Comparison of ENCODE assay signal across 15 cellular contexts in the genomic region with DNA sequence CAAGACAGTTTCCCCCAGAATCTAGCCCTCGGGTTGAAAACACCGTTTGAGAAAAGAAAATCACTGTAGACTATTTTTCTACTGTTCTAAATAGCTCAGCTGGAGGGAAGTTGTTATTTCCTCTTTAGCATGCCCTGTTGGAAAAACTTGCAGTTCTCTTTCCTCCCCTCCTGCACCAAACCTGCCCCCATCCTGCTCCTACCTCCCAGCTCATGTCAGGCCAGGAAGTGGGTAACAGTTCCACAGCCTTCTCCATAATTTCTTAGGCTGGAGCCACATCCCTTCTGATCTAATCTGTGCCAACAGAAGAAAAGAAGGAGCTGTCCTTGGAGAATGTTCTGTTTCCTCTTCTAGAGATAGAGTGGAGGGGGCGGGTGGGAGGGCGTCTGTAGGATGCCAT.
DNase-seq lines count a peak whose midpoint lies in the region; FAIRE-seq and TF ChIP-seq lines count a peak whose summit lies in the region.
"Had no signal": no experiment of that assay in that cellular context is flagged by ENCODE, and none has a peak within 500 bp of the region (broad histone marks: within the 10 kb centered on the region; RNA-seq: fewer than 3 reads in every experiment).

No MANE protein-coding gene starts in this region.

- dilution Hi-C loops in endothelial cell of umbilical vein (cut with MboI; ENCODE audit: extremely low pct_ligation_motif_present, low sequenced_read_pairs), result no loop called here

- H3K27me3 ChIP-seq in DOHH2 (ENCODE audit: control insufficient read depth, low read length) (no peaks in the 10 kb centered on the region), endothelial cell of umbilical vein (ENCODE audit: control insufficient read depth in 2 of 2, insufficient read depth in 2 of 2, low read length in 2 of 2) (no peaks in the 10 kb centered on the region), prostate gland (replicated peaks; ENCODE audit: insufficient read depth) (no peaks in the 10 kb centered on the region)
- H3K27me3 ChIP-seq in effector memory CD4-positive, alpha-beta T cell (replicated peaks; ENCODE audit: control insufficient read depth, insufficient read depth, low read length, poor library complexity, severe bottlenecking), result no peaks in the 10 kb centered on the region

- H3K4me3 ChIP-seq in DOHH2 (ENCODE audit: low read length) (no peak overlapping the region), endothelial cell of umbilical vein (replicated peaks in 1 of 3; ENCODE audit: insufficient read depth in 1 of 3, low read depth in 1 of 3, low read length in 3 of 3) (peak overlapping the region in 1 of 3 experiments; percentile 34), prostate gland (no peak overlapping the region)
- H3K4me3 ChIP-seq in effector memory CD4-positive, alpha-beta T cell (ENCODE audit: insufficient read depth, low read depth, low read length, poor library complexity, severe bottlenecking), result no peak overlapping the region
- H3K4me3 ChIP-seq: HAP-1 had no signal

- H3K36me3 ChIP-seq in DOHH2 (ENCODE audit: control insufficient read depth, low read length) (no peaks in the 10 kb centered on the region), endothelial cell of umbilical vein (ENCODE audit: control insufficient read depth in 2 of 2, extremely low read depth in 1 of 2, insufficient read depth in 2 of 2, low read length in 2 of 2) (no peaks in the 10 kb centered on the region), prostate gland (no peaks in the 10 kb centered on the region)
- no peaks in the 10 kb centered on the region for H3K36me3 ChIP-seq in effector memory CD4-positive, alpha-beta T cell (ENCODE audit: control insufficient read depth, insufficient read depth, low read length)
- H3K36me3 ChIP-seq: HAP-1 had no signal

- H3K9me2 ChIP-seq in DOHH2 (replicated peaks; ENCODE audit: control insufficient read depth, low read length), result no peaks in the 10 kb centered on the region

- 62% methylated on average over 4 of the region's 4 CpGs for WGBS in prostate gland

- no peak overlapping the region for H3K27ac ChIP-seq in DOHH2 (ENCODE audit: low read depth, low read length)
- H3K27ac ChIP-seq in endothelial cell of umbilical vein (ENCODE audit: insufficient read depth, low read depth, low read length), result peak overlapping the region; percentile 46
- no peak overlapping the region for H3K27ac ChIP-seq in prostate gland
- H3K27ac ChIP-seq in effector memory CD4-positive, alpha-beta T cell (ENCODE audit: insufficient read depth, low read length, poor library complexity, severe bottlenecking), result no peak overlapping the region
- H3K27ac ChIP-seq: C4-2B had no signal

- H3K4me1 ChIP-seq in DOHH2 (ENCODE audit: control insufficient read depth, low read length) (peaks cover 38% of the 10 kb centered on the region), endothelial cell of umbilical vein (ENCODE audit: control insufficient read depth, extremely low read depth, insufficient read depth, low read length) (peaks cover 16% of the 10 kb centered on the region), prostate gland (replicated peaks) (no peaks in the 10 kb centered on the region)
- H3K4me1 ChIP-seq in effector memory CD4-positive, alpha-beta T cell (ENCODE audit: control insufficient read depth, insufficient read depth, low read length, poor library complexity, severe bottlenecking), result no peaks in the 10 kb centered on the region
- H3K4me1 ChIP-seq: Caco-2, HAP-1 had no signal

- no peak for TF ChIP-seq POLR2A in endothelial cell of umbilical vein (IDR thresholded peaks at IDR 0.05; ENCODE audit: low read depth, low read length)
- no peak for TF ChIP-seq POLR2A in prostate gland (IDR thresholded peaks at IDR 0.05)

- CTCF ChIA-PET in endothelial cell of umbilical vein (lab: Charles Lee), result interaction anchor here (1.1 to 2.3 kb wide), 5 partner anchors 9 to 259 kb away, joined by 3 to 19 read pairs (median 6); no protein-coding TSS in a partner anchor

- DNase-seq in UCSD-AML1 (lab: John Stamatoyannopoulos, UW; ENCODE audit: unreplicated experiment), result peak; percentile 69
- DNase-seq in endothelial cell of umbilical vein (ENCODE audit: low read depth, low spot score), result peak; percentile 89
- peak; percentile 48 for DNase-seq in pulmonary artery endothelial cell (ENCODE audit: low read depth, low spot score)
- no peak for DNase-seq in prostate gland (ENCODE audit: low spot score)
- DNase-seq in GM13976 (ENCODE audit: low spot score), result no peak
- DNase-seq in effector memory CD4-positive, alpha-beta T cell, result no peak
- DNase-seq: Caco-2; CD4-positive, alpha-beta T cell; GDM1; KG1 had no signal

- POLR2A ChIA-PET in endothelial cell of umbilical vein (lab: Charles Lee), result no interaction called here

- H3K9me3 ChIP-seq in DOHH2 (ENCODE audit: control insufficient read depth, insufficient read depth, low read length), result no peaks in the 10 kb centered on the region
- H3K9me3 ChIP-seq in endothelial cell of umbilical vein (replicated peaks; ENCODE audit: control insufficient read depth, insufficient read depth, low read length), result no peaks in the 10 kb centered on the region
- H3K9me3 ChIP-seq in prostate gland, result no peaks in the 10 kb centered on the region
- H3K9me3 ChIP-seq in effector memory CD4-positive, alpha-beta T cell (ENCODE audit: control insufficient read depth, low read length), result no peaks in the 10 kb centered on the region
- H3K9me3 ChIP-seq: Caco-2, HAP-1 had no signal

- peak overlapping the region; percentile 19 for H3K9ac ChIP-seq in endothelial cell of umbilical vein (replicated peaks; ENCODE audit: extremely low read depth, insufficient read depth, low read length)

- BruUV-seq in endothelial cell of umbilical vein (replicated peaks; lab: Mats Ljungman, UMichigan), result no TSS peak

- no peaks in the 10 kb centered on the region for H3F3A ChIP-seq in DOHH2 (ENCODE audit: control insufficient read depth, insufficient read depth)

- peak; percentile 79 for FAIRE-seq in endothelial cell of umbilical vein (lab: Jason Lieb, UNC)
- FAIRE-seq: D721Med, GM19239 had no signal

- intact Hi-C loops in endothelial cell of umbilical vein (cut with micrococcal nuclease) (loop anchor here (1.0 kb wide), 1 partner anchor 11 kb away; no protein-coding TSS in a partner anchor), prostate gland (cut with DNase I) (no loop called here)

- H3K4me2 ChIP-seq in DOHH2 (ENCODE audit: low read length), result peak overlapping the region; percentile 6; the same call in 1 of the 2 replicates
- H3K4me2 ChIP-seq in endothelial cell of umbilical vein (ENCODE audit: insufficient read depth, low read length), result peak overlapping the region; percentile 68

- H4K20me1 ChIP-seq in DOHH2 (ENCODE audit: control insufficient read depth, insufficient read depth, low read depth, low read length), result no peaks in the 10 kb centered on the region
- no peaks in the 10 kb centered on the region for H4K20me1 ChIP-seq in endothelial cell of umbilical vein (replicated peaks; ENCODE audit: control insufficient read depth, extremely low read depth, insufficient read depth, low read length)

- in situ Hi-C loops in GM13976 (cut with MboI; ENCODE audit: low sequenced_read_pairs, unreplicated experiment), result no loop called here

- H2AFZ ChIP-seq in endothelial cell of umbilical vein (ENCODE audit: low read depth, low read length), result peak overlapping the region; percentile 20

- TF ChIP-seq CTCF in DOHH2 (IDR thresholded peaks at IDR 0.05; ENCODE audit: low read depth, low read length, poor library complexity, severe bottlenecking) (no peak), endothelial cell of umbilical vein (IDR thresholded peaks at IDR 0.05; ENCODE audit: extremely low read depth in 1 of 2, insufficient read depth in 1 of 2, low read depth in 1 of 2, low read length in 2 of 2) (no peak), prostate gland (IDR thresholded peaks at IDR 0.05) (no peak), GM13976 (IDR thresholded peaks at IDR 0.05; ENCODE audit: borderline replicate concordance, control extremely low read depth, extremely low read depth, insufficient read depth, missing control alignments) (no peak)

- H3K9me1 ChIP-seq in endothelial cell of umbilical vein (replicated peaks; ENCODE audit: control insufficient read depth, extremely low read depth, insufficient read depth, low read length), result no peaks in the 10 kb centered on the region

- H3K79me2 ChIP-seq in DOHH2 (ENCODE audit: control insufficient read depth, low read length) (no peaks in the 10 kb centered on the region), endothelial cell of umbilical vein (ENCODE audit: control insufficient read depth, insufficient read depth, low read length) (no peaks in the 10 kb centered on the region)

TF ChIP-seq in endothelial cell of umbilical vein, 7 proteins besides CTCF, POLR2A, EP300 and RAD21:
- TF ChIP-seq GATA2 (IDR thresholded peaks at IDR 0.05; ENCODE audit: insufficient read depth, insufficient read length, low read depth, low read length), result peak; percentile 56
- TF ChIP-seq EZH2 (IDR thresholded peaks at IDR 0.05; ENCODE audit: borderline replicate concordance, low read depth, low read length, severe bottlenecking), result no peak

Comparison
In these comparisons a context has a peak if more than half of its experiments do, and no peak if none do; other contexts are left out.
1. DNase-seq: peak in UCSD-AML1 (single experiment), endothelial cell of umbilical vein (single experiment) and pulmonary artery endothelial cell (single experiment); none in prostate gland (single experiment), GM13976 (single experiment) and effector memory CD4-positive, alpha-beta T cell (0 of 3).